ENCODE assay signal across 7 cellular contexts in genomic region chr15:90115783-90116182, GRCh38.
"Had no signal": no experiment of that assay in that cellular context is flagged by ENCODE, and none has a peak within 500 bp of the region (broad histone marks: within the 10 kb centered on the region; RNA-seq: fewer than 3 reads in every experiment).

No MANE protein-coding gene starts in this region.

- H3K9ac ChIP-seq: KMS-11 had no signal

- ATAC-seq: HepG2 had no signal

- FAIRE-seq: HepG2, HTR-8/SVneo had no signal

- H3K27ac ChIP-seq: HL-60, KMS-11 had no signal

- DNase-seq: IMR-90, KBM-7, KG1 had no signal

- H3K4me2 ChIP-seq: KMS-11 had no signal
